9 cellular contexts compared by ENCODE assay signal in genomic region chr11:100574894-100575769, GRCh38.
DNase-seq lines count a peak whose midpoint lies in the region; ATAC-seq and TF ChIP-seq lines count a peak whose summit lies in the region.
"Had no signal": no experiment of that assay in that cellular context is flagged by ENCODE, and none has a peak within 500 bp of the region (broad histone marks: within the 10 kb centered on the region; RNA-seq: fewer than 3 reads in every experiment).

No MANE protein-coding gene starts in this region.

- peak; percentile 28; the same call in 1 of the 2 replicates for TF ChIP-seq CTCF in BE2C (IDR thresholded peaks at IDR 0.05; ENCODE audit: low read depth, low read length)

- H3K36me3 ChIP-seq in BE2C, result no peaks in the 10 kb centered on the region
- no peaks in the 10 kb centered on the region for H3K36me3 ChIP-seq in adipocyte (ENCODE audit: control insufficient read depth, insufficient read depth, low read length, severe bottlenecking)

- H3K4me1 ChIP-seq in BE2C, result no peaks in the 10 kb centered on the region
- peaks cover 18% of the 10 kb centered on the region for H3K4me1 ChIP-seq in adipocyte (ENCODE audit: control insufficient read depth, insufficient read depth, low read length)

- H3K9ac ChIP-seq in adipocyte (ENCODE audit: low read length), result no peak overlapping the region

- no peaks in the 10 kb centered on the region; the same call in none of the 2 replicates for H3K27me3 ChIP-seq in BE2C
- no peaks in the 10 kb centered on the region for H3K27me3 ChIP-seq in adipocyte (replicated peaks; ENCODE audit: control insufficient read depth, insufficient read depth, low read length)

- ATAC-seq in HG02759 (IDR thresholded peaks at IDR 0.05; ENCODE audit: unreplicated experiment) (no peak), HG03378 (IDR thresholded peaks at IDR 0.05; ENCODE audit: unreplicated experiment) (no peak), GM21717 (IDR thresholded peaks at IDR 0.05; ENCODE audit: unreplicated experiment) (no peak)

- no peak for DNase-seq in BE2C
- DNase-seq in LHCN-M2 (ENCODE audit: low read depth), result peak; percentile 40
- DNase-seq in adipocyte (ENCODE audit: low read depth), result peak; percentile 39
- peak; percentile 30 for DNase-seq in kidney glomerular epithelial cell (lab: John Stamatoyannopoulos, UW)
- DNase-seq in activated CD8-positive, alpha-beta memory T cell treated with anti-CD3 and anti-CD28 coated beads for 24 hours, result no peak
- DNase-seq: activated CD8-positive, alpha-beta memory T cell treated with anti-CD3 and anti-CD28 coated beads, Interleukin-2, amount 50 U/mL, for 48 hours had no signal

- H3K9me3 ChIP-seq in BE2C (no peaks in the 10 kb centered on the region), adipocyte (ENCODE audit: control insufficient read depth, low read length) (no peaks in the 10 kb centered on the region)

- H3K4me3 ChIP-seq in BE2C (ENCODE audit: low read depth, low read length) (no peak overlapping the region), adipocyte (ENCODE audit: low read length) (no peak overlapping the region)

Comparison
In these comparisons a context has a peak if more than half of its experiments do, and no peak if none do; other contexts are left out.
1. DNase-seq: peak in LHCN-M2 (single experiment), adipocyte (single experiment) and kidney glomerular epithelial cell (single experiment); none in BE2C (single experiment) and activated CD8-positive, alpha-beta memory T cell treated with anti-CD3 and anti-CD28 coated beads for 24 hours (single experiment).